Comparison of ENCODE assay signal across 20 cellular contexts in genomic region chr4:173991814-173992213, GRCh38.
"Had no signal": no experiment of that assay in that cellular context is flagged by ENCODE, and none has a peak within 500 bp of the region (broad histone marks: within the 10 kb centered on the region; RNA-seq: fewer than 3 reads in every experiment).

No MANE protein-coding gene starts in this region.

- H3K9me3 ChIP-seq: colonic mucosa, esophagus muscularis mucosa, gastroesophageal sphincter, pancreas, right lobe of liver, thoracic aorta, tibial nerve, upper lobe of left lung had no signal

- H3K36me3 ChIP-seq: colonic mucosa, esophagus muscularis mucosa, gastroesophageal sphincter, pancreas, right lobe of liver, thoracic aorta, tibial nerve, upper lobe of left lung had no signal

- ATAC-seq: foreskin keratinocyte; gastroesophageal sphincter; natural killer cell; pancreas; right lobe of liver; stimulated activated memory B cell treated with anti-CD40 and anti-IgM and Interleukin-4, amounts not matched to agents 10 μg/mL and 1 μg/mL and 100 μg/mL, for 72 hours; stimulated activated naive CD8-positive, alpha-beta T cell treated with anti-CD3 and anti-CD28 coated beads, Interleukin-15, Interleukin-2, amounts not matched to agents 100 U/mL and 50 U/mL, for 24 hours had no signal

- H3K4me3 ChIP-seq: colonic mucosa, esophagus muscularis mucosa, gastroesophageal sphincter, lung, pancreas, right lobe of liver, thoracic aorta, tibial nerve, upper lobe of left lung had no signal

- H3K36me3 Mint-ChIP-seq: memory B cell; natural killer cell; stimulated activated memory B cell treated with anti-CD40 and anti-IgM and Interleukin-4, amounts not matched to agents 10 μg/mL and 1 μg/mL and 100 μg/mL, for 72 hours had no signal

- H3K4me1 ChIP-seq: colonic mucosa, foreskin keratinocyte, pancreas, right lobe of liver had no signal

- H3K27me3 Mint-ChIP-seq: memory B cell had no signal

- H3K4me3 Mint-ChIP-seq: dendritic cell treated with granulocyte-macrophage colony-stimulating factor and Interleukin-4, amounts not matched to agents 40 ng/mL and 50 ng/mL, for 4 days; memory B cell; natural killer cell; stimulated activated memory B cell treated with anti-CD40 and anti-IgM and Interleukin-4, amounts not matched to agents 10 μg/mL and 1 μg/mL and 100 μg/mL, for 72 hours had no signal

- H3K27ac Mint-ChIP-seq: dendritic cell treated with granulocyte-macrophage colony-stimulating factor and Interleukin-4, amounts not matched to agents 40 ng/mL and 50 ng/mL, for 4 days; memory B cell; natural killer cell; stimulated activated memory B cell treated with anti-CD40 and anti-IgM and Interleukin-4, amounts not matched to agents 10 μg/mL and 1 μg/mL and 100 μg/mL, for 72 hours had no signal

- DNase-seq: colonic mucosa; effector memory CD4-positive, alpha-beta T cell; foreskin keratinocyte; natural killer cell; occipital lobe; pancreas; retina; right lobe of liver; stimulated activated CD4-positive, alpha-beta T cell treated with anti-CD3 and anti-CD28 coated beads, Interleukin-4, amount 100 ng/mL, for 4 hours; stimulated activated naive CD8-positive, alpha-beta T cell treated with anti-CD3 and anti-CD28 coated beads, Interleukin-15, Interleukin-2, amounts not matched to agents 100 U/mL and 50 U/mL, for 24 hours; substantia nigra; upper lobe of left lung had no signal

- H3K27ac ChIP-seq: colonic mucosa, foreskin keratinocyte, pancreas, thoracic aorta, upper lobe of left lung had no signal

- H3K4me1 Mint-ChIP-seq: memory B cell; natural killer cell; stimulated activated memory B cell treated with anti-CD40 and anti-IgM and Interleukin-4, amounts not matched to agents 10 μg/mL and 1 μg/mL and 100 μg/mL, for 72 hours had no signal

- H3K27me3 ChIP-seq: colonic mucosa, esophagus muscularis mucosa, foreskin keratinocyte, gastroesophageal sphincter, right lobe of liver, tibial nerve, upper lobe of left lung had no signal

- H3K9me3 Mint-ChIP-seq: dendritic cell treated with granulocyte-macrophage colony-stimulating factor and Interleukin-4, amounts not matched to agents 40 ng/mL and 50 ng/mL, for 4 days had no signal
